ENCODE assay signal across 20 cellular contexts in the genomic region with DNA sequence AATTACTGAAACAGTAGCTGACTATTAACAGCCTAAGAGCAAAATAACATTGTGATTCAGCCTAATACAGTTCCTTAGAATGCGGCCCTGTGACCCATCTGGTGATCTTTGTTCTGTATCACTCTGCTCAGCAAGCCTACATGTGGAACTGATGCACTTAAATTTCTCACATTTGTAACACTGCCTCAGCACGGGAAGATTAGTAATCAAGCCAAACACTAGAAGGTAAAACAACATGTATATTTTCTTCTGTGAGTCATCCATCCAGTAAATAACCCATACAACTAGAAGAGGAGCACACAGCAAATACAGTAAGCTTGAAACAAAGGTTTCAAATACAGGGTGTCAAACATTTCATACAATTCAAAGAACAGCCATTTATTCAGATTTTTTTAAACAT.
DNase-seq lines count a peak whose midpoint lies in the region; ATAC-seq, FAIRE-seq and TF ChIP-seq lines count a peak whose summit lies in the region.
"Had no signal": no experiment of that assay in that cellular context is flagged by ENCODE, and none has a peak within 500 bp of the region (broad histone marks: within the 10 kb centered on the region; RNA-seq: fewer than 3 reads in every experiment).

No MANE protein-coding gene starts in this region.

- H3K4me3 ChIP-seq in A549, result no peak overlapping the region
- H3K4me3 ChIP-seq in choroid plexus epithelial cell (ENCODE audit: low read depth, low read length), result no peak overlapping the region
- H3K4me3 ChIP-seq: dorsolateral prefrontal cortex, esophagus squamous epithelium, right lobe of liver had no signal

- CTCF ChIA-PET in A549 (lab: Yijun Ruan, JAX), result no interaction called here
- CTCF ChIA-PET in HEK293T (lab: Yijun Ruan, JAX), result no interaction called here

- 18% methylated on average over 2 of the region's 2 CpGs for WGBS in A549 (ENCODE audit: missing lambda C conversion rate)

- in situ Hi-C loops in ACHN (cut with HindIII; ENCODE audit: low pct_ligation_motif_present, low pct_unique_long_range_greater_than_20kb, low sequenced_read_pairs), result no loop called here

- no peak for TF ChIP-seq POLR2A in A549 (IDR thresholded peaks at IDR 0.05; ENCODE audit: low read length)

- DNase-seq in A549 (ENCODE audit: low read depth in 1 of 2, low spot score in 1 of 2) (no peak), HT1080 (ENCODE audit: low read depth) (peak; percentile 27), choroid plexus epithelial cell (ENCODE audit: low read depth) (peak; percentile 31), foreskin melanocyte (peak; percentile 46), ACHN (no peak), NCI-H187 treated with DMSO at 0.1 percent for 48 hours (lab: John Stamatoyannopoulos, UW) (no peak), HEK293T (ENCODE audit: extremely low spot score) (no peak)
- DNase-seq: activated CD4-positive, alpha-beta T cell treated with anti-CD3 and anti-CD28 coated beads, Interleukin-2, amount 10 ng/mL, durations not matched to agents 24 days and 14 days; activated naive CD4-positive, alpha-beta T cell treated with anti-CD3 and anti-CD28 coated beads, Interleukin-2, amount 10 ng/mL, durations not matched to agents 7 days and 5 days; activated T-cell treated with anti-CD3 and anti-CD28 coated beads for 4 hours; CD8-positive, alpha-beta T cell; dorsolateral prefrontal cortex; esophagus squamous epithelium; KG1; NCI-H1092; NCI-H2081 treated with DMSO at 0.1 percent for 48 hours; right lobe of liver; T1000 had no signal

- no peak for TF ChIP-seq RAD21 in A549 (conservative IDR thresholded peaks at IDR 0.05 in 1 of 2, IDR thresholded peaks at IDR 0.05 in 1 of 2)

- 0 out of 3 replicates have a peak overlapping the region, but pooled peaks have one; percentile 26 for H3K4me2 ChIP-seq in A549

- no peak for FAIRE-seq in A549 (lab: Jason Lieb, UNC)
- FAIRE-seq: astrocyte had no signal

- ATAC-seq in A549, result no peak
- no peak for ATAC-seq in GM21528 (IDR thresholded peaks at IDR 0.05; ENCODE audit: low FRiP score, unreplicated experiment)
- ATAC-seq: CD8-positive, alpha-beta T cell; right lobe of liver had no signal

- no peaks in the 10 kb centered on the region for H3K9me3 ChIP-seq in A549
- H3K9me3 ChIP-seq: esophagus squamous epithelium had no signal

- TF ChIP-seq CTCF in A549 (IDR thresholded peaks at IDR 0.05), result no peak
- TF ChIP-seq CTCF in choroid plexus epithelial cell (conservative IDR thresholded peaks at IDR 0.05; ENCODE audit: low read depth, low read length), result no peak

- TF ChIP-seq EP300 in A549 (IDR thresholded peaks at IDR 0.05), result no peak

- POLR2A ChIA-PET in A549 (lab: Yijun Ruan, JAX), result no interaction called here
- POLR2A ChIA-PET in HEK293T (lab: Yijun Ruan, JAX), result no interaction called here

- H3K27ac ChIP-seq in A549, result no peak overlapping the region
- H3K27ac ChIP-seq: dorsolateral prefrontal cortex, right lobe of liver had no signal

- H3K4me1 ChIP-seq in A549, result peaks cover 10% of the 10 kb centered on the region; the same call in 1 of the 3 replicates
- H3K4me1 ChIP-seq: right lobe of liver had no signal

TF ChIP-seq in A549, 52 proteins besides CTCF, POLR2A, EP300 and RAD21:
- TF ChIP-seq RARB (CRISPR knock-in tag; IDR thresholded peaks at IDR 0.05) (no peak), ZC3H11A (IDR thresholded peaks at IDR 0.05) (no peak), BCL3 (IDR thresholded peaks at IDR 0.05) (no peak), SMC3 (IDR thresholded peaks at IDR 0.05) (no peak), JUNB (IDR thresholded peaks at IDR 0.05) (no peak), FOSL2 (IDR thresholded peaks at IDR 0.05) (no peak), FOSL2 (CRISPR knock-in tag; IDR thresholded peaks at IDR 0.05) (no peak), HMGXB4 (CRISPR knock-in tag; IDR thresholded peaks at IDR 0.05; ENCODE audit: borderline replicate concordance) (no peak), HDAC2 (IDR thresholded peaks at IDR 0.05) (no peak), RFX5 (IDR thresholded peaks at IDR 0.05) (no peak)

TF ChIP-seq in HEK293T, 16 proteins besides CTCF, POLR2A, EP300 and RAD21:
- TF ChIP-seq ZNF384 (IDR thresholded peaks at IDR 0.05) (no peak), FOXA1 (IDR thresholded peaks at IDR 0.05) (no peak), FOXK2 (IDR thresholded peaks at IDR 0.05) (no peak), L3MBTL2 (conservative IDR thresholded peaks at IDR 0.05) (no peak), CTBP1 (IDR thresholded peaks at IDR 0.05; ENCODE audit: borderline replicate concordance) (no peak), FOXM1 (IDR thresholded peaks at IDR 0.05; ENCODE audit: borderline replicate concordance) (no peak), SUZ12 (IDR thresholded peaks at IDR 0.05) (no peak), ELF4 (IDR thresholded peaks at IDR 0.05) (no peak), HDGF (IDR thresholded peaks at IDR 0.05; ENCODE audit: borderline replicate concordance) (no peak), TARDBP (IDR thresholded peaks at IDR 0.05) (no peak), SP1 (IDR thresholded peaks at IDR 0.05) (no peak), LEF1 (IDR thresholded peaks at IDR 0.05; ENCODE audit: borderline replicate concordance) (no peak)
TF ChIP-seq in HEK293T: peak in this region for 0.

Comparison
In these comparisons a context has a peak if more than half of its experiments do, and no peak if none do; other contexts are left out.
1. DNase-seq: peak in HT1080 (single experiment), choroid plexus epithelial cell (single experiment) and foreskin melanocyte (single experiment); none in A549 (0 of 2), ACHN (single experiment), NCI-H187 treated with DMSO at 0.1 percent for 48 hours (single experiment) and HEK293T (single experiment).